Comparison of ENCODE assay signal across 16 cellular contexts in genomic region chr1:222623458-222623857, GRCh38.
DNase-seq lines count a peak whose midpoint lies in the region; ATAC-seq and TF ChIP-seq lines count a peak whose summit lies in the region.
"Had no signal": no experiment of that assay in that cellular context is flagged by ENCODE, and none has a peak within 500 bp of the region (broad histone marks: within the 10 kb centered on the region; RNA-seq: fewer than 3 reads in every experiment).

No MANE protein-coding gene starts in this region.

- H3K4me1 ChIP-seq in HEK293 (ENCODE audit: control insufficient read depth, insufficient read depth, low read length): no peaks in the 10 kb centered on the region
- H3K4me1 ChIP-seq: BE2C had no signal

- H3K9me3 ChIP-seq in HEK293 (ENCODE audit: control insufficient read depth, insufficient read depth, low read depth, low read length): no peaks in the 10 kb centered on the region
- H3K9me3 ChIP-seq: BE2C, BLaER1 had no signal

- CTCF ChIA-PET in HEK293 (lab: Yijun Ruan, JAX): interaction anchor here (2.6 kb wide), 1 partner anchor 11 kb away, joined by 14 read pairs; no protein-coding TSS in a partner anchor

- no peak overlapping the region for H3K4me3 ChIP-seq in HEK293 (ENCODE audit: low read depth, low read length)
- H3K4me3 ChIP-seq: BLaER1, GM12878 had no signal

- H3K27ac ChIP-seq in 22Rv1 (peak overlapping the region; percentile 71), HEK293 (ENCODE audit: extremely low read depth, low read depth, low read length) (no peak overlapping the region), VCaP (peak overlapping the region; percentile 92)
- H3K27ac ChIP-seq: BLaER1 had no signal

- POLR2A ChIA-PET in HEK293 (lab: Yijun Ruan, JAX): no interaction called here

- ATAC-seq in HG02571 (IDR thresholded peaks at IDR 0.05; ENCODE audit: unreplicated experiment): no peak
- ATAC-seq: GM12878 had no signal

- H3K36me3 ChIP-seq in HEK293 (ENCODE audit: control insufficient read depth in 2 of 2, insufficient read depth in 1 of 2, low read length in 2 of 2): peaks cover 17 to 54% of the 10 kb centered on the region in 2 experiments

- no peak for DNase-seq in GDM1 (lab: John Stamatoyannopoulos, UW)
- DNase-seq: 8988T; ACHN; BE2C; C1 segment of cervical spinal cord; CD4-positive, alpha-beta memory T cell; CD4-positive, CD25-positive, alpha-beta regulatory T cell; CD8-positive, alpha-beta memory T cell; COR-L47; DMS79 treated with DMSO at 0.1 percent for 48 hours had no signal

- TF ChIP-seq CTCF in 22Rv1 (IDR thresholded peaks at IDR 0.05) (no peak), HEK293 (tag by site-specific recombination; IDR thresholded peaks at IDR 0.05) (no peak), VCaP (conservative IDR thresholded peaks at IDR 0.05) (no peak)

TF ChIP-seq in HEK293, 187 proteins besides CTCF, POLR2A, EP300 and RAD21:
- peak; percentile 71 for TF ChIP-seq FEZF1 (tag by site-specific recombination; IDR thresholded peaks at IDR 0.05)
- no peak for TF ChIP-seq SP7 (tag by site-specific recombination; IDR thresholded peaks at IDR 0.05)
- peak; percentile 75 for TF ChIP-seq PRDM6 (tag by site-specific recombination; IDR thresholded peaks at IDR 0.05)
